20 cellular contexts compared by ENCODE assay signal in the genomic region with DNA sequence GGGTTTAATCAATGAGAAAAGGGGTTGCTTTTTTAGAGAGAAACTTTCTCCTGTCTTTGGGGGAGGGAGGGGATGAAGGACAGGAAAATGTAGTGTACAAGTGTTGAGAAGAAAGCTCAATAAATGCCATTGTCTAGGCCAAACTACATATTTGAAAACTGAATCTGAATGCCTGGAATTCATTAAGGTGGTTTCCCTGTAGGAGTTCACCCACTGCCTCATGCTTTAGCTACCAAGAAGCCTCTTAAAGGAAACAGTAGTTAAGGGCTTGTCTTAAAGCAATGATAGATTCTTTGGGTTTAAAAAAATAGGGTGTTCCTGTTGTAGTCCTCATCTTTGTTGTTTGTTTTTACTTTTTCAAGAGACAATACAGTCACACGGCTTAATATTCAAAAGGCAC. TPM values are rescaled to one million over a fixed set of nuclear protein-coding genes. Genes with fewer than 3 reads are reported as not detected.
DNase-seq lines count a peak whose midpoint lies in the region; ATAC-seq, FAIRE-seq and TF ChIP-seq lines count a peak whose summit lies in the region.
"Had no signal": no experiment of that assay in that cellular context is flagged by ENCODE, and none has a peak within 500 bp of the region (broad histone marks: within the 10 kb centered on the region; RNA-seq: fewer than 3 reads in every experiment).

No MANE protein-coding gene starts in this region.

- dilution Hi-C loops in mammary epithelial cell (cut with HindIII; ENCODE audit: low sequenced_read_pairs), result no loop called here

- H3K9ac ChIP-seq in mammary epithelial cell (ENCODE audit: insufficient read depth, low read length), result no peak overlapping the region
- no peak overlapping the region for H3K9ac ChIP-seq in HepG2 (ENCODE audit: insufficient read depth, low read depth, low read length)
- H3K9ac ChIP-seq in smooth muscle cell (ENCODE audit: low read depth), result no peak overlapping the region
- H3K9ac ChIP-seq: parathyroid adenoma had no signal

- no peak for TF ChIP-seq EP300 in HepG2 (IDR thresholded peaks at IDR 0.05; ENCODE audit: low read depth in 2 of 2, low read length in 2 of 2)
- no peak for TF ChIP-seq EP300 in HepG2 (CRISPR knock-in tag; IDR thresholded peaks at IDR 0.05; ENCODE audit: borderline replicate concordance)

- H2AFZ ChIP-seq in mammary epithelial cell (ENCODE audit: low read depth, low read length) (no peak overlapping the region), HepG2 (ENCODE audit: low read length) (no peak overlapping the region), smooth muscle cell (ENCODE audit: low read depth) (no peak overlapping the region)
- H2AFZ ChIP-seq: parathyroid adenoma had no signal

- H3K27ac ChIP-seq in mammary epithelial cell (ENCODE audit: insufficient read depth, low read depth, low read length), result no peak overlapping the region
- H3K27ac ChIP-seq in HepG2 (ENCODE audit: extremely low read length, insufficient read depth, low read length), result peak overlapping the region; percentile 47
- peak overlapping the region; percentile 29 for H3K27ac ChIP-seq in smooth muscle cell (ENCODE audit: low read depth)
- H3K27ac ChIP-seq: 22Rv1, breast epithelium, parathyroid adenoma, suprapubic skin had no signal

- BruUV-seq in mammary epithelial cell (replicated peaks; lab: Mats Ljungman, UMichigan), result no TSS peak
- BruUV-seq in MCF 10A (replicated peaks; lab: Mats Ljungman, UMichigan), result no TSS peak
- BruUV-seq in HepG2 (replicated peaks; lab: Mats Ljungman, UMichigan), result no TSS peak

- H3K79me2 ChIP-seq in mammary epithelial cell (ENCODE audit: insufficient read depth, low read length), result peaks cover 31% of the 10 kb centered on the region
- H3K79me2 ChIP-seq in HepG2 (ENCODE audit: insufficient read depth, low read length), result peaks cover 72% of the 10 kb centered on the region
- peaks cover 19% of the 10 kb centered on the region for H3K79me2 ChIP-seq in smooth muscle cell (ENCODE audit: low read depth)

- CTCF ChIA-PET in mammary epithelial cell (lab: Charles Lee; ENCODE audit: low non-redundant PET), result no interaction called here
- CTCF ChIA-PET in MCF 10A (lab: Yijun Ruan, JAX), result interaction anchor here (0.6 to 1.3 kb wide), 3 partner anchors 9 to 87 kb away, joined by 3 to 4 read pairs (median 3); no protein-coding TSS in a partner anchor
- CTCF ChIA-PET in HepG2 (lab: Yijun Ruan, JAX; ENCODE audit: low intra/inter-chr PET ratio, low total read pairs), result no interaction called here

- peaks cover 25% of the 10 kb centered on the region for H3K4me1 ChIP-seq in mammary epithelial cell (ENCODE audit: insufficient read depth, low read length)
- H3K4me1 ChIP-seq in HepG2 (ENCODE audit: insufficient read depth, low read length), result peaks cover 95% of the 10 kb centered on the region
- H3K4me1 ChIP-seq in smooth muscle cell (ENCODE audit: low read depth), result peaks cover 4% of the 10 kb centered on the region

- in situ Hi-C loops in mammary epithelial cell (cut with MboI; ENCODE audit: low sequenced_read_pairs in 2 of 2) (no loop called here), HepG2 (cut with HindIII; ENCODE audit: extremely low pct_ligation_motif_present, low pct_unique_long_range_greater_than_20kb) (no loop called here)

- ATAC-seq in HepG2, result no peak
- no peak for ATAC-seq in natural killer cell
- ATAC-seq: K562, mucosa of descending colon had no signal

- H3K27me3 ChIP-seq in mammary epithelial cell (ENCODE audit: insufficient read depth, low read length) (no peaks in the 10 kb centered on the region), HepG2 (ENCODE audit: control insufficient read depth in 1 of 2, insufficient read depth in 2 of 2, low read length in 2 of 2) (no peaks in the 10 kb centered on the region), smooth muscle cell (ENCODE audit: low read depth) (no peaks in the 10 kb centered on the region)
- H3K27me3 ChIP-seq: breast epithelium, suprapubic skin had no signal

- H3K9me3 Mint-ChIP-seq in MCF 10A (ENCODE audit: unreplicated experiment) (no peaks in the 10 kb centered on the region), natural killer cell (no peaks in the 10 kb centered on the region)
- H3K9me3 Mint-ChIP-seq: CD4-positive, alpha-beta memory T cell had no signal

- H3K27me3 Mint-ChIP-seq in MCF 10A (ENCODE audit: insufficient read depth, unreplicated experiment) (no peaks in the 10 kb centered on the region), natural killer cell (ENCODE audit: low read depth in 2 of 2) (no peaks in the 10 kb centered on the region)
- H3K27me3 Mint-ChIP-seq: CD4-positive, alpha-beta memory T cell had no signal

- H3K36me3 ChIP-seq in mammary epithelial cell (ENCODE audit: insufficient read depth, low read length) (no peaks in the 10 kb centered on the region), HepG2 (replicated peaks in 1 of 2; ENCODE audit: control insufficient read depth in 1 of 2, insufficient read depth in 2 of 2, low read length in 2 of 2) (no peaks in the 10 kb centered on the region), smooth muscle cell (ENCODE audit: low read depth) (no peaks in the 10 kb centered on the region)
- H3K36me3 ChIP-seq: breast epithelium, HAP-1, suprapubic skin had no signal

- no peak overlapping the region for H3K27ac Mint-ChIP-seq in MCF 10A (ENCODE audit: low read depth, unreplicated experiment)
- H3K27ac Mint-ChIP-seq in natural killer cell, result peak overlapping the region in 1 of 2 donors; percentile 30
- H3K27ac Mint-ChIP-seq: CD4-positive, alpha-beta memory T cell had no signal

- POLR2A ChIA-PET in MCF 10A (lab: Yijun Ruan, JAX), result no interaction called here
- POLR2A ChIA-PET in HepG2 (lab: Yijun Ruan, JAX), result interaction anchor here (1.0 kb wide), 1 partner anchor 12 kb away, joined by 3 read pairs; no protein-coding TSS in a partner anchor

- TF ChIP-seq POLR2A in HepG2 (IDR thresholded peaks at IDR 0.05; ENCODE audit: insufficient read depth in 1 of 2, low read depth in 2 of 2, low read length in 2 of 2), result no peak

- H3K4me3 Mint-ChIP-seq in MCF 10A (ENCODE audit: unreplicated experiment), result no peak overlapping the region
- H3K4me3 Mint-ChIP-seq in natural killer cell, result no peak overlapping the region
- H3K4me3 Mint-ChIP-seq: CD4-positive, alpha-beta memory T cell had no signal

- H3K4me1 Mint-ChIP-seq in MCF 10A (ENCODE audit: insufficient read depth, unreplicated experiment) (peaks cover 18% of the 10 kb centered on the region), natural killer cell (peaks cover 49 to 69% of the 10 kb centered on the region in 2 donors)

- no peak for FAIRE-seq in HepG2 (lab: Jason Lieb, UNC)
- FAIRE-seq: K562 had no signal

- no peaks in the 10 kb centered on the region for H4K20me1 ChIP-seq in mammary epithelial cell (ENCODE audit: insufficient read depth, low read length)
- H4K20me1 ChIP-seq in HepG2 (ENCODE audit: insufficient read depth, low read length), result no peaks in the 10 kb centered on the region
- no peaks in the 10 kb centered on the region for H4K20me1 ChIP-seq in smooth muscle cell (ENCODE audit: low read depth)

- no peaks in the 10 kb centered on the region for H3K36me3 Mint-ChIP-seq in MCF 10A (ENCODE audit: insufficient read depth, unreplicated experiment)
- no peaks in the 10 kb centered on the region for H3K36me3 Mint-ChIP-seq in natural killer cell
- H3K36me3 Mint-ChIP-seq: CD4-positive, alpha-beta memory T cell had no signal

- H3K4me3 ChIP-seq in mammary epithelial cell (replicated peaks in 1 of 3; ENCODE audit: insufficient read depth in 1 of 3, low read depth in 2 of 3, low read length in 3 of 3), result no peak overlapping the region
- H3K4me3 ChIP-seq in HepG2 (replicated peaks in 1 of 3; ENCODE audit: insufficient read depth in 1 of 3, low read depth in 2 of 3, low read length in 3 of 3), result no peak overlapping the region
- H3K4me3 ChIP-seq in smooth muscle cell, result no peak overlapping the region
- H3K4me3 ChIP-seq: breast epithelium, HAP-1, K562, mucosa of descending colon, suprapubic skin had no signal

- TF ChIP-seq RAD21 in HepG2 (CRISPR knock-in tag; IDR thresholded peaks at IDR 0.05), result no peak

- peak; percentile 25 for DNase-seq in mammary epithelial cell
- DNase-seq in MCF 10A (ENCODE audit: unreplicated experiment), result no peak
- peak; percentile 78 for DNase-seq in astrocyte of the hippocampus (ENCODE audit: low read depth, low spot score)
- DNase-seq in HepG2 (ENCODE audit: low spot score), result no peak
- no peak for DNase-seq in smooth muscle cell (lab: John Stamatoyannopoulos, UW; ENCODE audit: unreplicated experiment)
- no peak for DNase-seq in natural killer cell
- DNase-seq in pons (ENCODE audit: low spot score), result no peak
- no peak for DNase-seq in mesenteric fat pad (ENCODE audit: low spot score)
- DNase-seq: activated effector memory CD4-positive, alpha-beta T cell treated with Interleukin-2 at 50 U/mL for 16 hours; CD4-positive, alpha-beta memory T cell; effector CD8-positive, alpha-beta T cell; mucosa of descending colon; NCI-H1436 treated with DMSO at 0.1 percent for 48 hours; NCI-H510A had no signal

- 72% methylated on average over 1 of the region's 1 CpG for WGBS in mammary epithelial cell (ENCODE audit: low coverage, missing lambda C conversion rate)
- 77% methylated on average over 1 of the region's 1 CpG for WGBS in HepG2 (ENCODE audit: low lambda C conversion rate)
- WGBS in smooth muscle cell (ENCODE audit: low lambda C conversion rate), result 64% methylated on average over 1 of the region's 1 CpG

- TF ChIP-seq CTCF in mammary epithelial cell (conservative IDR thresholded peaks at IDR 0.05 in 1 of 2, IDR thresholded peaks at IDR 0.05 in 1 of 2; ENCODE audit: extremely low read depth in 1 of 2, insufficient read depth in 1 of 2, low read depth in 1 of 2, low read length in 2 of 2) (no peak), MCF 10A (IDR thresholded peaks at IDR 0.05; ENCODE audit: unreplicated experiment) (no peak), HepG2 (CRISPR knock-in tag; IDR thresholded peaks at IDR 0.05) (no peak), smooth muscle cell (IDR thresholded peaks at IDR 0.05; ENCODE audit: borderline replicate concordance, insufficient read depth, poor library complexity, severe bottlenecking) (no peak), natural killer cell (IDR thresholded peaks at IDR 0.05) (no peak)

- H3F3A ChIP-seq in smooth muscle cell (ENCODE audit: low read depth), result peaks cover 4% of the 10 kb centered on the region

- intact Hi-C loops in mammary epithelial cell (cut with micrococcal nuclease), result no loop called here
- intact Hi-C loops in MCF 10A (cut with micrococcal nuclease), result no loop called here
- intact Hi-C loops in HepG2 (cut with micrococcal nuclease; ENCODE audit: unreplicated experiment), result no loop called here
- intact Hi-C loops in natural killer cell (cut with micrococcal nuclease), result loop anchor here (5.0 kb wide), 2 partner anchors 38 to 142 kb away; a partner anchor contains a TSS

- no peak overlapping the region for H3K4me2 ChIP-seq in mammary epithelial cell (ENCODE audit: insufficient read depth, low read depth, low read length)
- peak overlapping the region; percentile 48 for H3K4me2 ChIP-seq in HepG2 (ENCODE audit: low read depth, low read length)
- H3K4me2 ChIP-seq in smooth muscle cell, result peak overlapping the region; percentile 38

- no peaks in the 10 kb centered on the region for H3K9me3 ChIP-seq in mammary epithelial cell (replicated peaks; ENCODE audit: insufficient read depth, low read length)
- H3K9me3 ChIP-seq in HepG2 (ENCODE audit: low read length), result no peaks in the 10 kb centered on the region
- H3K9me3 ChIP-seq in smooth muscle cell (replicated peaks; ENCODE audit: low read depth), result no peaks in the 10 kb centered on the region
- H3K9me3 ChIP-seq: breast epithelium, HAP-1, mucosa of descending colon, suprapubic skin had no signal

RNA-seq across cellular contexts. Expression of a gene that starts 45.8 kb away (rescaled TPM):
- total RNA-seq in mammary epithelial cell, result 10 to 100 TPM; 13.0 to 29.5 TPM
- 4.9 TPM for polyA plus RNA-seq in mammary epithelial cell
- polyA minus RNA-seq in mammary epithelial cell, result 22.7 TPM
- 6.4 and 9.3 TPM in 2 replicates for total RNA-seq in MCF 10A (2022)
- total RNA-seq in HepG2 (2016; rRNA removed; fragmentation: Illumina TruSeq; extraction: Trizol), result 15.5 and 21.8 TPM in 2 replicates
- total RNA-seq in HepG2 (2016; cell fraction: cytosol; rRNA removed; fragmentation: Illumina TruSeq; extraction: Trizol; ENCODE audit: low read depth), result 3.0 and 4.9 TPM in 2 replicates
- total RNA-seq in HepG2 (2016; cell fraction: insoluble cytoplasmic fraction; rRNA removed; fragmentation: Illumina TruSeq; extraction: Trizol), result 14.7 and 18.4 TPM in 2 replicates
- total RNA-seq in HepG2 (2016; cell fraction: membrane; rRNA removed; fragmentation: Illumina TruSeq; extraction: Trizol), result 10.4 and 11.2 TPM in 2 replicates
- 22.6 and 22.8 TPM in 2 replicates for total RNA-seq in HepG2 (2016; cell fraction: nucleus; rRNA removed; fragmentation: Illumina TruSeq; extraction: Trizol)
- 21.0 and 24.0 TPM in 2 replicates for polyA plus RNA-seq in HepG2 (2011; rRNA removed)
- polyA plus RNA-seq in HepG2 (2011; cell fraction: cytosol; rRNA removed), result 15.3 and 25.0 TPM in 2 replicates
- 13.4 and 17.1 TPM in 2 replicates for polyA plus RNA-seq in HepG2 (2011; cell fraction: nucleus; rRNA removed)
- 38.7 and 42.8 TPM in 2 replicates for polyA plus RNA-seq in HepG2 (2012)
- 0.37 and 0.41 TPM in 2 replicates for polyA plus RNA-seq in HepG2 (2016; cell fraction: cytosol; fragmentation: Illumina TruSeq; extraction: Trizol; ENCODE audit: low read depth)
- 12.9 and 13.3 TPM in 2 replicates for polyA plus RNA-seq in HepG2 (2016; cell fraction: insoluble cytoplasmic fraction; fragmentation: Illumina TruSeq; extraction: Trizol; ENCODE audit: low read depth)
- polyA plus RNA-seq in HepG2 (2016; cell fraction: membrane; fragmentation: Illumina TruSeq; extraction: Trizol; ENCODE audit: low read depth), result 2.1 TPM in 2 replicates
- polyA plus RNA-seq in HepG2 (2016; cell fraction: nucleus; fragmentation: Illumina TruSeq; extraction: Trizol; ENCODE audit: insufficient read depth, low read depth), result 11.3 and 12.9 TPM in 2 replicates
- polyA minus RNA-seq in HepG2 (2011; rRNA and poly(A)+ RNA removed; ENCODE audit: low replicate concordance), result 1.8 and 45.2 TPM in 2 replicates
- 33.4 and 50.0 TPM in 2 replicates for polyA minus RNA-seq in HepG2 (2011; cell fraction: cytosol; rRNA and poly(A)+ RNA removed)
- polyA minus RNA-seq in HepG2 (2011; cell fraction: nucleus; rRNA and poly(A)+ RNA removed), result 74.3 and 82.9 TPM in 2 replicates
- total RNA-seq in smooth muscle cell, result 27.6 and 36.3 TPM in 2 replicates
- 10.4 and 11.2 TPM in 2 replicates for polyA plus RNA-seq in smooth muscle cell
- 10 to 100 TPM; 19.4 to 22.6 (median 21.8) TPM for total RNA-seq in natural killer cell
- 57.2 TPM for total RNA-seq in mesenteric fat pad

Comparison
In these comparisons a context has a peak if more than half of its experiments do, and no peak if none do; other contexts are left out.
1. DNase-seq: peak in mammary epithelial cell (single experiment) and astrocyte of the hippocampus (single experiment); none in MCF 10A (single experiment), HepG2 (single experiment), smooth muscle cell (single experiment), natural killer cell (single experiment), pons (single experiment) and mesenteric fat pad (single experiment).